In genomic region chr4:120225527-120225926, GRCh38 we compare ENCODE assay signal across 20 cellular contexts.
"Had no signal": no experiment of that assay in that cellular context is flagged by ENCODE, and none has a peak within 500 bp of the region (broad histone marks: within the 10 kb centered on the region; RNA-seq: fewer than 3 reads in every experiment).

No MANE protein-coding gene starts in this region.

- H3K27me3 ChIP-seq: esophagus muscularis mucosa, gastrocnemius medialis, heart right ventricle, spleen, testis, uterus had no signal

- FAIRE-seq: endometrium had no signal

- H3K36me3 ChIP-seq: esophagus muscularis mucosa, gastrocnemius medialis, heart right ventricle, spleen, uterus had no signal

- H3K27ac ChIP-seq: epithelial cell of prostate, esophagus muscularis mucosa, gastrocnemius medialis, heart right ventricle, spleen, testis, uterus had no signal

- H3K4me3 ChIP-seq: esophagus muscularis mucosa, gastrocnemius medialis, heart right ventricle, spleen, testis, uterus had no signal

- H3K4me1 ChIP-seq: gastrocnemius medialis, spleen, testis, uterus had no signal

- ATAC-seq: gastrocnemius medialis; heart right ventricle; left ventricle myocardium superior; natural killer cell; sciatic nerve; stimulated activated naive B cell treated with anti-CD40 and anti-IgM and Interleukin-4, amounts not matched to agents 10 μg/mL and 1 μg/mL and 100 μg/mL, for 72 hours; stimulated activated naive CD8-positive, alpha-beta T cell treated with anti-CD3 and anti-CD28 coated beads, Interleukin-15, amount 100 ng/mL, for 72 hours had no signal

- DNase-seq: effector memory CD4-positive, alpha-beta T cell; gastrocnemius medialis; heart right ventricle; islet precursor cell; left ventricle myocardium superior; mesendoderm; natural killer cell; posterior cingulate gyrus; spleen; stimulated activated CD4-positive, alpha-beta T cell treated with anti-CD3 and anti-CD28 coated beads, Interleukin-15, amount 100 ng/mL, for 24 hours; stimulated activated CD4-positive, alpha-beta T cell treated with anti-CD3 and anti-CD28 coated beads, Interleukin-1b, Interleukin-23, amount 100 ng/mL, for 48 hours; stimulated activated CD4-positive, alpha-beta T cell treated with anti-CD3 and anti-CD28 coated beads, Interleukin-4, amount 100 ng/mL, for 24 hours; stimulated activated naive B cell treated with anti-CD40 and anti-IgM and Interleukin-4, amounts not matched to agents 10 μg/mL and 1 μg/mL and 100 μg/mL, for 72 hours; stimulated activated naive CD8-positive, alpha-beta T cell treated with anti-CD3 and anti-CD28 coated beads, Interleukin-15, amount 100 ng/mL, for 72 hours; testis; uterus had no signal

- H3K9me3 ChIP-seq: esophagus muscularis mucosa, gastrocnemius medialis, heart right ventricle, testis, uterus had no signal
